In genomic region chr14:103074699-103075341, GRCh38 we compare ENCODE assay signal across 9 cellular contexts. TPM values are rescaled to one million over a fixed set of nuclear protein-coding genes. Genes with fewer than 3 reads are reported as not detected.
DNase-seq lines count a peak whose midpoint lies in the region; ATAC-seq and TF ChIP-seq lines count a peak whose summit lies in the region.
"Had no signal": no experiment of that assay in that cellular context is flagged by ENCODE, and none has a peak within 500 bp of the region (broad histone marks: within the 10 kb centered on the region; RNA-seq: fewer than 3 reads in every experiment).

No MANE protein-coding gene starts in this region.

- no peak overlapping the region for H3K9ac ChIP-seq in trophoblast cell (ENCODE audit: low read length)

- H3K27ac ChIP-seq in OCI-LY7 (ENCODE audit: low read depth, low read length, poor library complexity, severe bottlenecking), result no peak overlapping the region
- H3K27ac ChIP-seq in trophoblast cell (ENCODE audit: low read depth, low read length), result no peak overlapping the region

- H4K91ac ChIP-seq in trophoblast cell (ENCODE audit: low read depth, low read length), result no peak overlapping the region

- peak; percentile 35 for DNase-seq in GM10248 (ENCODE audit: extremely low spot score)
- DNase-seq in OCI-LY7 (ENCODE audit: low spot score), result no peak
- no peak for DNase-seq in fibroblast of villous mesenchyme (ENCODE audit: low read depth)
- peak in 1 of 2 donors; percentile 25 for DNase-seq in trophoblast cell
- no peak for DNase-seq in medulla oblongata (ENCODE audit: extremely low spot score)
- DNase-seq in NCI-H2196 treated with DMSO at 0.1 percent for 48 hours (lab: John Stamatoyannopoulos, UW; ENCODE audit: unreplicated experiment), result no peak
- no peak for DNase-seq in DMS79 treated with DMSO at 0.1 percent for 48 hours (lab: John Stamatoyannopoulos, UW)

- H2BK12ac ChIP-seq in trophoblast cell (ENCODE audit: low read length), result no peak overlapping the region

- no peak overlapping the region for H4K12ac ChIP-seq in trophoblast cell (ENCODE audit: low read depth, low read length)

- H4K20me1 ChIP-seq in OCI-LY7 (ENCODE audit: insufficient read depth, low read length), result no peaks in the 10 kb centered on the region

- H3K4ac ChIP-seq in trophoblast cell (ENCODE audit: low read depth, low read length), result no peak overlapping the region

- H3K9me2 ChIP-seq in OCI-LY7 (ENCODE audit: insufficient read depth, low read length), result no peaks in the 10 kb centered on the region

- no CpG with 5 or more reads among the region's 21 CpGs for WGBS in trophoblast cell (ENCODE audit: extremely low coverage, insufficient coverage, insufficient read length)

- H3K9me3 ChIP-seq in OCI-LY7 (ENCODE audit: low read length) (no peaks in the 10 kb centered on the region), trophoblast cell (ENCODE audit: insufficient read depth, low read depth, low read length) (peaks cover 2% of the 10 kb centered on the region)

- no peak for ATAC-seq in GM21528 (IDR thresholded peaks at IDR 0.05; ENCODE audit: low FRiP score, unreplicated experiment)

- H3K4me1 ChIP-seq in OCI-LY7 (ENCODE audit: insufficient read depth, low read length, poor library complexity, severe bottlenecking), result peaks cover 4% of the 10 kb centered on the region
- H3K4me1 ChIP-seq in trophoblast cell (ENCODE audit: control insufficient read depth in 1 of 2, insufficient read depth in 2 of 2, low read length in 2 of 2), result peaks cover 4 to 5% of the 10 kb centered on the region in 2 experiments

- no peaks in the 10 kb centered on the region for H3K79me1 ChIP-seq in trophoblast cell (ENCODE audit: low read length)

- H4K8ac ChIP-seq in trophoblast cell (ENCODE audit: low read depth, low read length), result no peak overlapping the region

- POLR2A ChIA-PET in GM10248 (lab: Yijun Ruan, JAX) (no interaction called here), OCI-LY7 (lab: Charles Lee) (interaction anchor here (0.5 to 0.6 kb wide), 2 partner anchors 108 to 362 kb away, joined by 3 to 4 read pairs; no protein-coding TSS in a partner anchor)

- H2AFZ ChIP-seq in OCI-LY7 (ENCODE audit: low read length) (peak overlapping the region; percentile 59; the same call in 1 of the 2 replicates), trophoblast cell (ENCODE audit: insufficient read depth, low read length, poor library complexity) (peak overlapping the region; percentile 67)

- H3K4me3 ChIP-seq in OCI-LY7 (ENCODE audit: low read depth, low read length, poor library complexity, severe bottlenecking) (peak overlapping the region; percentile 60), fibroblast of villous mesenchyme (ENCODE audit: low read depth, low read length) (peak overlapping the region; percentile 58), trophoblast cell (ENCODE audit: low read depth, low read length) (no peak overlapping the region)

- H3K18ac ChIP-seq in trophoblast cell (ENCODE audit: low read length), result no peak overlapping the region

- CTCF ChIA-PET in GM10248 (lab: Yijun Ruan, JAX), result interaction anchor here (0.7 to 2.4 kb wide), 26 partner anchors 10 to 380 kb away, joined by 3 to 18 read pairs (median 4); partner anchors contain the start of genes EXOC3L4 and LBHD2
- CTCF ChIA-PET in OCI-LY7 (lab: Charles Lee; ENCODE audit: unreplicated experiment), result interaction anchor here (0.6 to 1.0 kb wide), 2 partner anchors 12 to 357 kb away, joined by 3 read pairs; no protein-coding TSS in a partner anchor

- H2AK5ac ChIP-seq in trophoblast cell (ENCODE audit: low read length), result no peak overlapping the region

- H2BK120ac ChIP-seq in trophoblast cell (ENCODE audit: insufficient read depth, low read length, poor library complexity), result no peak overlapping the region

- H3K36me3 ChIP-seq in OCI-LY7 (ENCODE audit: insufficient read depth, low read length) (no peaks in the 10 kb centered on the region), trophoblast cell (ENCODE audit: control insufficient read depth in 1 of 2, insufficient read depth in 2 of 2, low read length in 2 of 2) (no peaks in the 10 kb centered on the region)

- H2BK5ac ChIP-seq in trophoblast cell (ENCODE audit: low read depth, low read length, poor library complexity), result no peak overlapping the region

- BruUV-seq in OCI-LY7 (replicated peaks; lab: Mats Ljungman, UMichigan), result no TSS peak

- intact Hi-C loops in OCI-LY7 (cut with micrococcal nuclease; ENCODE audit: unreplicated experiment), result loop anchor here (1.0 kb wide), 1 partner anchor 218 kb away; no protein-coding TSS in a partner anchor

- no peaks in the 10 kb centered on the region for H3K27me3 ChIP-seq in trophoblast cell (ENCODE audit: insufficient read depth, low read length)

- H3K4me2 ChIP-seq in OCI-LY7 (ENCODE audit: low read length) (peak overlapping the region; percentile 78), trophoblast cell (ENCODE audit: low read length) (peak overlapping the region; percentile 61)

- no peak overlapping the region for H3K14ac ChIP-seq in trophoblast cell (ENCODE audit: low read length)

- no peaks in the 10 kb centered on the region for H3K79me2 ChIP-seq in OCI-LY7 (ENCODE audit: insufficient read depth, low read depth, low read length)
- no peaks in the 10 kb centered on the region for H3K79me2 ChIP-seq in trophoblast cell (ENCODE audit: control insufficient read depth, insufficient read depth, low read length, poor library complexity)

- TF ChIP-seq CTCF in GM10248 (IDR thresholded peaks at IDR 0.05; ENCODE audit: control extremely low read depth, extremely low read depth, low read depth, missing control alignments), result no peak
- TF ChIP-seq CTCF in OCI-LY7 (conservative IDR thresholded peaks at IDR 0.05; ENCODE audit: low read length), result no peak
- TF ChIP-seq CTCF in fibroblast of villous mesenchyme (IDR thresholded peaks at IDR 0.05; ENCODE audit: insufficient read depth, low read depth, low read length), result no peak

- H3K23ac ChIP-seq in trophoblast cell (ENCODE audit: low read length), result no peak overlapping the region

RNA-seq across cellular contexts. Expression of gene LBHD2, which starts 9.2 kb away (rescaled TPM):
- not detected in 2 replicates for total RNA-seq in OCI-LY7 (2014; rRNA removed; shearing (Covaris generic))
- total RNA-seq in OCI-LY7 (2022) (not detected in 2 replicates), fibroblast of villous mesenchyme (not detected in 2 replicates)
- 0.30 and 0.39 TPM in 2 replicates for polyA plus RNA-seq in trophoblast cell (2013)
- total RNA-seq: RPMI7951 had no signal

RNA-seq across cellular contexts. Expression of gene CDC42BPB, which starts 17.5 kb away (rescaled TPM):
- total RNA-seq in OCI-LY7 (2014; rRNA removed; shearing (Covaris generic)), result 0.03 TPM in 1 of 2 replicates, not detected in the other
- total RNA-seq in OCI-LY7 (2022), result 0.20 and 0.46 TPM in 2 replicates
- total RNA-seq in fibroblast of villous mesenchyme, result 104 and 122 TPM in 2 replicates
- 55.5 and 55.9 TPM in 2 replicates for polyA plus RNA-seq in trophoblast cell (2013)

RNA-seq across cellular contexts. Expression of gene EXOC3L4, which starts 19.7 kb away (rescaled TPM):
- not detected in 2 replicates for total RNA-seq in OCI-LY7 (2014; rRNA removed; shearing (Covaris generic))
- total RNA-seq in OCI-LY7 (2022) (not detected in 2 replicates), fibroblast of villous mesenchyme (under 0.01 TPM in 1 of 2 replicates, not detected in the other)
- polyA plus RNA-seq in trophoblast cell (2013), result 0.11 and 0.22 TPM in 2 replicates
- total RNA-seq: RPMI7951 had no signal

RNA-seq across cellular contexts. Expression of gene TNFAIP2, which starts 48.4 kb away (rescaled TPM):
- not detected in 2 replicates for total RNA-seq in OCI-LY7 (2014; rRNA removed; shearing (Covaris generic))
- total RNA-seq in OCI-LY7 (2022) (not detected in 2 replicates), fibroblast of villous mesenchyme (122 and 240 TPM in 2 replicates)
- polyA plus RNA-seq in trophoblast cell (2013), result 185 and 205 TPM in 2 replicates

Comparison
In these comparisons a context has a peak if more than half of its experiments do, and no peak if none do; other contexts are left out.
1. RNA of gene CDC42BPB, which starts 17.5 kb away (total RNA-seq): 104 to 122 TPM in fibroblast of villous mesenchyme; 0.03 to 0.46 TPM in OCI-LY7; every median in the first group is over 10 times any median in the second.